ENCODE assay signal across 31 cellular contexts in the genomic region with DNA sequence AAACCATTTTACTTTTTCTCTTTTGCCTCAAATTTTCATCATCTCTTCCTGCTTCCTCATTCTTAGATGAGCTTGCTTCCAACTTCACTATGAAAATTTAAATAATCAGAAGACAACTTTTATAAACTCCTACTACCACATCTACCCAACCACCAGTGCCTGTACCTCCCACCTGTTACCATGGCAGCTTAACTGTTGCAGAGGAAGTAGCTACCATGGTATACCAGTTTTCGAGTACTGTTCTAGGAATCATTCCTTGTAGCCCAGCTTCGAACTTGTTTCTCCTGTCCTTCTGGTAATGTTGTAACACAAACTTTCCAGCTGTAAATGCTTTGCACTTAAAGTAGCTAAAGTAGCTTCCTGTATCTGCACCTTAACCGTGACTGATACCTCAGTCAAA.
"Had no signal": no experiment of that assay in that cellular context is flagged by ENCODE, and none has a peak within 500 bp of the region (broad histone marks: within the 10 kb centered on the region; RNA-seq: fewer than 3 reads in every experiment).

No MANE protein-coding gene starts in this region.

- H3K9ac ChIP-seq: SK-N-SH had no signal

- H3K27me3 Mint-ChIP-seq: activated naive CD4-positive, alpha-beta T cell treated with anti-CD3 and anti-CD28 coated beads, Interleukin-2, amount 50 U/mL, for 24 hours had no signal

- H3K4me3 Mint-ChIP-seq: activated CD8-positive, alpha-beta T cell treated with anti-CD3 and anti-CD28 coated beads, Interleukin-2, amount 10 ng/mL, durations not matched to agents 7 days and 5 days; activated naive CD4-positive, alpha-beta T cell treated with anti-CD3 and anti-CD28 coated beads, Interleukin-2, amount 50 U/mL, for 24 hours; activated T-helper 1 cell treated with anti-CD3 and anti-CD28 coated beads, Interleukin-12 subunit alpha, Interleukin-12 subunit beta, Interleukin-2, Interleukin-4 antibody, amounts not matched to agents 30 ng/mL and 10 ng/mL and 1 ng/mL, durations not matched to agents 14 hours and 24 hours and 36 hours; WTC11 had no signal

- H3K4me1 Mint-ChIP-seq: activated naive CD4-positive, alpha-beta T cell treated with anti-CD3 and anti-CD28 coated beads, Interleukin-2, amount 50 U/mL, for 24 hours; WTC11 had no signal

- H3K36me3 Mint-ChIP-seq: activated naive CD4-positive, alpha-beta T cell treated with anti-CD3 and anti-CD28 coated beads, Interleukin-2, amount 50 U/mL, for 24 hours; WTC11 had no signal

- H3K9me3 Mint-ChIP-seq: activated naive CD4-positive, alpha-beta T cell treated with anti-CD3 and anti-CD28 coated beads, Interleukin-2, amount 50 U/mL, for 24 hours; activated T-helper 1 cell treated with anti-CD3 and anti-CD28 coated beads, Interleukin-12 subunit alpha, Interleukin-12 subunit beta, Interleukin-2, Interleukin-4 antibody, amounts not matched to agents 30 ng/mL and 10 ng/mL and 1 ng/mL, durations not matched to agents 14 hours and 24 hours and 36 hours; WTC11 had no signal

- H3K9me2 ChIP-seq: SK-N-SH had no signal

- H3K27me3 ChIP-seq: breast epithelium, colonic mucosa, Peyer's patch, SJCRH30 had no signal

- H3K27ac ChIP-seq: breast epithelium, colonic mucosa, Peyer's patch, RWPE1, SJCRH30 had no signal

- H3K4me3 ChIP-seq: breast epithelium, colonic mucosa, Peyer's patch, SJCRH30 had no signal

- H3K9me3 ChIP-seq: breast epithelium, colonic mucosa, Peyer's patch, SJCRH30, SK-N-SH had no signal

- ATAC-seq: activated CD8-positive, alpha-beta T cell treated with anti-CD3 and anti-CD28 coated beads, Interleukin-2, amount 10 ng/mL, durations not matched to agents 7 days and 5 days; WTC11 had no signal

- H3K4me1 ChIP-seq: breast epithelium, colonic mucosa, Peyer's patch had no signal

- H3K4me2 ChIP-seq: SK-N-SH had no signal

- H3K36me3 ChIP-seq: breast epithelium, colonic mucosa, Peyer's patch, SJCRH30 had no signal

- DNase-seq: activated CD4-positive, alpha-beta T cell treated with anti-CD3 and anti-CD28 coated beads for 48 hours; activated CD4-positive, alpha-beta T cell treated with anti-CD3 and anti-CD28 coated beads, Interleukin-2, amount 50 U/mL, for 4 hours; activated CD4-positive, CD25-positive, alpha-beta regulatory T cell treated with anti-CD3 and anti-CD28 coated beads, Interleukin-2, amount 50 U/mL, for 72 hours; activated CD8-positive, alpha-beta memory T cell treated with anti-CD3 and anti-CD28 coated beads, Interleukin-2, amount 50 U/mL, for 48 hours; activated CD8-positive, alpha-beta T cell treated with anti-CD3 and anti-CD28 coated beads, Interleukin-2, amount 10 ng/mL, durations not matched to agents 7 days and 5 days; activated effector memory CD4-positive, alpha-beta T cell treated with Interleukin-2 at 50 U/mL for 16 hours; activated naive CD4-positive, alpha-beta T cell; activated T-cell treated with anti-CD3 and anti-CD28 coated beads, Interleukin-2, amount 50 U/mL, for 1 hour; aorta; colonic mucosa; Karpas-422; MM.1S; NCI-H1092 treated with DMSO at 0.1 percent for 48 hours; NCI-H1417 treated with DMSO at 0.1 percent for 48 hours; NCI-H1694; NCI-H2029; NCI-H2107; NCI-H2171 treated with DMSO at 0.1 percent for 48 hours; NCI-H226; NCI-H526 treated with DMSO at 0.1 percent for 48 hours; NCI-H82; Peyer's patch; Right ventricle myocardium superior; SJCRH30; SK-N-SH; SW 1271 had no signal
